1 cellular context compared by ENCODE assay signal in genomic region chr4:37687175-37687525, GRCh38.
A peak's percentile ranks its signal among the peaks of the same experiment; 100 is the strongest.
TF ChIP-seq lines count a peak whose summit lies in the region.

No MANE protein-coding gene starts in this region.

TF ChIP-seq in HepG2, 621 proteins besides CTCF, POLR2A, EP300 and RAD21 (continued from another document):
- TF ChIP-seq IKZF5 (CRISPR knock-in tag; IDR thresholded peaks at IDR 0.05), result no peak
- no peak for TF ChIP-seq ARID5B (CRISPR knock-in tag; IDR thresholded peaks at IDR 0.05)
- TF ChIP-seq PBX3 (CRISPR knock-in tag; IDR thresholded peaks at IDR 0.05; ENCODE audit: borderline replicate concordance), result no peak
- TF ChIP-seq ZNF34 (CRISPR knock-in tag; IDR thresholded peaks at IDR 0.05; ENCODE audit: borderline replicate concordance), result peak; percentile 85; the same call in 1 of the 2 replicates
- TF ChIP-seq HMG20A (CRISPR knock-in tag; IDR thresholded peaks at IDR 0.05; ENCODE audit: borderline replicate concordance), result no peak
- no peak for TF ChIP-seq ZNF280B (CRISPR knock-in tag; IDR thresholded peaks at IDR 0.05; ENCODE audit: borderline replicate concordance)
